In the genomic region with DNA sequence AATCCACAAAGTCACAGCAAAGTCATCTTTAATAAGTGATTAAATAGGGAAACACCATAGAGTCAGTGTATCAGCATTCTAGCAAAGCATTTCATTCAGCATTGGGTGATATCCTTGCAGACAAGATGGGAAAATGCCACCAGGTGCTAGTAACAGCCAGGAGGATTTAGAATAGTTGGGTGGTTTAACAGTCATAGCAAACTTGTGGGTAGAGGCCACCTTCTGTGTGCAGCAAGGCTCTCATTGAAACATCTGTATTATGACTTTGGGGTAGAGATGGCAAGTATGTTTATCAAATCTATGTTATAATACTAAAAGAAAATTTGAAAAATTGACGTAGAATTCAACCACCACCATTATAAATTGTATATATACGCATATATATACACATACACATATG, we compare ENCODE assay signal across 1 cellular context.
A peak's percentile ranks its signal among the peaks of the same experiment; 100 is the strongest.
TF ChIP-seq lines count a peak whose summit lies in the region.

No MANE protein-coding gene starts in this region.

TF ChIP-seq in GM12878, 131 proteins besides CTCF, POLR2A, EP300 and RAD21 (continued from another document):
- TF ChIP-seq, protein P1, sequence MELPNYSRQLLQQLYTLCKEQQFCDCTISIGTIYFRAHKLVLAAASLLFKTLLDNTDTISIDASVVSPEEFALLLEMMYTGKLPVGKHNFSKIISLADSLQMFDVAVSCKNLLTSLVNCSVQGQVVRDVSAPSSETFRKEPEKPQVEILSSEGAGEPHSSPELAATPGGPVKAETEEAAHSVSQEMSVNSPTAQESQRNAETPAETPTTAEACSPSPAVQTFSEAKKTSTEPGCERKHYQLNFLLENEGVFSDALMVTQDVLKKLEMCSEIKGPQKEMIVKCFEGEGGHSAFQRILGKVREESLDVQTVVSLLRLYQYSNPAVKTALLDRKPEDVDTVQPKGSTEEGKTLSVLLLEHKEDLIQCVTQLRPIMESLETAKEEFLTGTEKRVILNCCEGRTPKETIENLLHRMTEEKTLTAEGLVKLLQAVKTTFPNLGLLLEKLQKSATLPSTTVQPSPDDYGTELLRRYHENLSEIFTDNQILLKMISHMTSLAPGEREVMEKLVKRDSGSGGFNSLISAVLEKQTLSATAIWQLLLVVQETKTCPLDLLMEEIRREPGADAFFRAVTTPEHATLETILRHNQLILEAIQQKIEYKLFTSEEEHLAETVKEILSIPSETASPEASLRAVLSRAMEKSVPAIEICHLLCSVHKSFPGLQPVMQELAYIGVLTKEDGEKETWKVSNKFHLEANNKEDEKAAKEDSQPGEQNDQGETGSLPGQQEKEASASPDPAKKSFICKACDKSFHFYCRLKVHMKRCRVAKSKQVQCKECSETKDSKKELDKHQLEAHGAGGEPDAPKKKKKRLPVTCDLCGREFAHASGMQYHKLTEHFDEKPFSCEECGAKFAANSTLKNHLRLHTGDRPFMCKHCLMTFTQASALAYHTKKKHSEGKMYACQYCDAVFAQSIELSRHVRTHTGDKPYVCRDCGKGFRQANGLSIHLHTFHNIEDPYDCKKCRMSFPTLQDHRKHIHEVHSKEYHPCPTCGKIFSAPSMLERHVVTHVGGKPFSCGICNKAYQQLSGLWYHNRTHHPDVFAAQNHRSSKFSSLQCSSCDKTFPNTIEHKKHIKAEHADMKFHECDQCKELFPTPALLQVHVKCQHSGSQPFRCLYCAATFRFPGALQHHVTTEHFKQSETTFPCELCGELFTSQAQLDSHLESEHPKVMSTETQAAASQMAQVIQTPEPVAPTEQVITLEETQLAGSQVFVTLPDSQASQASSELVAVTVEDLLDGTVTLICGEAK (IDR thresholded peaks at IDR 0.05; ENCODE audit: borderline replicate concordance), result no peak
- TF ChIP-seq TCF12 (IDR thresholded peaks at IDR 0.05; ENCODE audit: low read depth, low read length) (peak; percentile 79), SREBF2 (IDR thresholded peaks at IDR 0.05; ENCODE audit: low read length) (no peak), YY1 (IDR thresholded peaks at IDR 0.05; ENCODE audit: low read depth, low read length) (no peak), MTA3 (IDR thresholded peaks at IDR 0.05; ENCODE audit: borderline replicate concordance, low read length) (no peak), DPF2 (IDR thresholded peaks at IDR 0.05) (no peak), RUNX3 (IDR thresholded peaks at IDR 0.05; ENCODE audit: low read length) (peak; percentile 78), CBX3 (IDR thresholded peaks at IDR 0.05; ENCODE audit: borderline replicate concordance, low read depth) (no peak), BMI1 (IDR thresholded peaks at IDR 0.05; ENCODE audit: borderline replicate concordance) (no peak), USF1 (IDR thresholded peaks at IDR 0.05; ENCODE audit: borderline replicate concordance, extremely low read length, insufficient read depth, low read depth, low read length) (no peak), CHD2 (IDR thresholded peaks at IDR 0.05; ENCODE audit: borderline replicate concordance, low read depth, low read length) (no peak), BRCA1 (IDR thresholded peaks at IDR 0.05; ENCODE audit: low read depth, low read length) (no peak), JUNB (IDR thresholded peaks at IDR 0.05) (peak; percentile 53), PML (IDR thresholded peaks at IDR 0.05; ENCODE audit: low read length) (no peak), EED (IDR thresholded peaks at IDR 0.05; ENCODE audit: low read depth) (peak; percentile 58; the same call in 1 of the 2 replicates), YBX1 (IDR thresholded peaks at IDR 0.05) (no peak), EZH2 (IDR thresholded peaks at IDR 0.05; ENCODE audit: borderline replicate concordance, control insufficient read depth, low read depth, low read length) (no peak), RELA (IDR thresholded peaks at IDR 0.05; ENCODE audit: borderline replicate concordance, partially characterized antibody) (no peak), IRF4 (IDR thresholded peaks at IDR 0.05; ENCODE audit: low read depth, low read length) (0 out of 2 replicates have a peak, but pooled peaks have one; percentile 40), ESRRA (IDR thresholded peaks at IDR 0.05; ENCODE audit: low read length) (no peak), MYB (IDR thresholded peaks at IDR 0.05; ENCODE audit: borderline replicate concordance, low read depth, low read length) (no peak), NFIC (IDR thresholded peaks at IDR 0.05; ENCODE audit: low read depth, low read length) (peak; percentile 60; the same call in 1 of the 2 replicates), CEBPB (IDR thresholded peaks at IDR 0.05; ENCODE audit: borderline replicate concordance in 1 of 2, low read depth in 2 of 2, low read length in 2 of 2) (no peak), PAX5 (IDR thresholded peaks at IDR 0.05; ENCODE audit: borderline replicate concordance, low read depth, low read length) (no peak)
- TF ChIP-seq, protein P2, sequence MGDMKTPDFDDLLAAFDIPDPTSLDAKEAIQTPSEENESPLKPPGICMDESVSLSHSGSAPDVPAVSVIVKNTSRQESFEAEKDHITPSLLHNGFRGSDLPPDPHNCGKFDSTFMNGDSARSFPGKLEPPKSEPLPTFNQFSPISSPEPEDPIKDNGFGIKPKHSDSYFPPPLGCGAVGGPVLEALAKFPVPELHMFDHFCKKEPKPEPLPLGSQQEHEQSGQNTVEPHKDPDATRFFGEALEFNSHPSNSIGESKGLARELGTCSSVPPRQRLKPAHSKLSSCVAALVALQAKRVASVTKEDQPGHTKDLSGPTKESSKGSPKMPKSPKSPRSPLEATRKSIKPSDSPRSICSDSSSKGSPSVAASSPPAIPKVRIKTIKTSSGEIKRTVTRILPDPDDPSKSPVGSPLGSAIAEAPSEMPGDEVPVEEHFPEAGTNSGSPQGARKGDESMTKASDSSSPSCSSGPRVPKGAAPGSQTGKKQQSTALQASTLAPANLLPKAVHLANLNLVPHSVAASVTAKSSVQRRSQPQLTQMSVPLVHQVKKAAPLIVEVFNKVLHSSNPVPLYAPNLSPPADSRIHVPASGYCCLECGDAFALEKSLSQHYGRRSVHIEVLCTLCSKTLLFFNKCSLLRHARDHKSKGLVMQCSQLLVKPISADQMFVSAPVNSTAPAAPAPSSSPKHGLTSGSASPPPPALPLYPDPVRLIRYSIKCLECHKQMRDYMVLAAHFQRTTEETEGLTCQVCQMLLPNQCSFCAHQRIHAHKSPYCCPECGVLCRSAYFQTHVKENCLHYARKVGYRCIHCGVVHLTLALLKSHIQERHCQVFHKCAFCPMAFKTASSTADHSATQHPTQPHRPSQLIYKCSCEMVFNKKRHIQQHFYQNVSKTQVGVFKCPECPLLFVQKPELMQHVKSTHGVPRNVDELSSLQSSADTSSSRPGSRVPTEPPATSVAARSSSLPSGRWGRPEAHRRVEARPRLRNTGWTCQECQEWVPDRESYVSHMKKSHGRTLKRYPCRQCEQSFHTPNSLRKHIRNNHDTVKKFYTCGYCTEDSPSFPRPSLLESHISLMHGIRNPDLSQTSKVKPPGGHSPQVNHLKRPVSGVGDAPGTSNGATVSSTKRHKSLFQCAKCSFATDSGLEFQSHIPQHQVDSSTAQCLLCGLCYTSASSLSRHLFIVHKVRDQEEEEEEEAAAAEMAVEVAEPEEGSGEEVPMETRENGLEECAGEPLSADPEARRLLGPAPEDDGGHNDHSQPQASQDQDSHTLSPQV (IDR thresholded peaks at IDR 0.05), result no peak
- TF ChIP-seq, protein P3, sequence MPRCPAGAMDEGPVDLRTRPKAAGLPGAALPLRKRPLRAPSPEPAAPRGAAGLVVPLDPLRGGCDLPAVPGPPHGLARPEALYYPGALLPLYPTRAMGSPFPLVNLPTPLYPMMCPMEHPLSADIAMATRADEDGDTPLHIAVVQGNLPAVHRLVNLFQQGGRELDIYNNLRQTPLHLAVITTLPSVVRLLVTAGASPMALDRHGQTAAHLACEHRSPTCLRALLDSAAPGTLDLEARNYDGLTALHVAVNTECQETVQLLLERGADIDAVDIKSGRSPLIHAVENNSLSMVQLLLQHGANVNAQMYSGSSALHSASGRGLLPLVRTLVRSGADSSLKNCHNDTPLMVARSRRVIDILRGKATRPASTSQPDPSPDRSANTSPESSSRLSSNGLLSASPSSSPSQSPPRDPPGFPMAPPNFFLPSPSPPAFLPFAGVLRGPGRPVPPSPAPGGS (IDR thresholded peaks at IDR 0.05; ENCODE audit: borderline replicate concordance, insufficient read depth, low read depth, low read length, poor library complexity, severe bottlenecking), result no peak
- TF ChIP-seq, protein P4, sequence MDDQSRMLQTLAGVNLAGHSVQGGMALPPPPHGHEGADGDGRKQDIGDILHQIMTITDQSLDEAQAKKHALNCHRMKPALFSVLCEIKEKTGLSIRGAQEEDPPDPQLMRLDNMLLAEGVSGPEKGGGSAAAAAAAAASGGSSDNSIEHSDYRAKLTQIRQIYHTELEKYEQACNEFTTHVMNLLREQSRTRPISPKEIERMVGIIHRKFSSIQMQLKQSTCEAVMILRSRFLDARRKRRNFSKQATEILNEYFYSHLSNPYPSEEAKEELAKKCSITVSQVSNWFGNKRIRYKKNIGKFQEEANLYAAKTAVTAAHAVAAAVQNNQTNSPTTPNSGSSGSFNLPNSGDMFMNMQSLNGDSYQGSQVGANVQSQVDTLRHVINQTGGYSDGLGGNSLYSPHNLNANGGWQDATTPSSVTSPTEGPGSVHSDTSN (IDR thresholded peaks at IDR 0.05; ENCODE audit: insufficient replicate concordance, low read depth, low read length), result no peak
- TF ChIP-seq, protein P5, sequence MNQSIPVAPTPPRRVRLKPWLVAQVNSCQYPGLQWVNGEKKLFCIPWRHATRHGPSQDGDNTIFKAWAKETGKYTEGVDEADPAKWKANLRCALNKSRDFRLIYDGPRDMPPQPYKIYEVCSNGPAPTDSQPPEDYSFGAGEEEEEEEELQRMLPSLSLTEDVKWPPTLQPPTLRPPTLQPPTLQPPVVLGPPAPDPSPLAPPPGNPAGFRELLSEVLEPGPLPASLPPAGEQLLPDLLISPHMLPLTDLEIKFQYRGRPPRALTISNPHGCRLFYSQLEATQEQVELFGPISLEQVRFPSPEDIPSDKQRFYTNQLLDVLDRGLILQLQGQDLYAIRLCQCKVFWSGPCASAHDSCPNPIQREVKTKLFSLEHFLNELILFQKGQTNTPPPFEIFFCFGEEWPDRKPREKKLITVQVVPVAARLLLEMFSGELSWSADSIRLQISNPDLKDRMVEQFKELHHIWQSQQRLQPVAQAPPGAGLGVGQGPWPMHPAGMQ (IDR thresholded peaks at IDR 0.05; ENCODE audit: borderline replicate concordance), result no peak
